In genomic region chr10:4940073-4940428, GRCh38 we compare ENCODE assay signal across 9 cellular contexts. TPM values are rescaled to one million over a fixed set of nuclear protein-coding genes. Genes with fewer than 3 reads are reported as not detected.
DNase-seq lines count a peak whose midpoint lies in the region; ATAC-seq and TF ChIP-seq lines count a peak whose summit lies in the region.
"Not testable (repeated sequence)": the region's sequence is repeated elsewhere in the genome, so short reads cannot be mapped to it uniquely, and the experiment has no call there.
"Had no signal": no experiment of that assay in that cellular context is flagged by ENCODE, and none has a peak within 500 bp of the region (broad histone marks: within the 10 kb centered on the region; RNA-seq: fewer than 3 reads in every experiment).

No MANE protein-coding gene starts in this region.

- not testable (repeated sequence) for H3K4me2 ChIP-seq in trophoblast cell (ENCODE audit: low read length)

- 70% methylated on average over 6 of the region's 6 CpGs for WGBS in liver
- no CpG with 5 or more reads among the region's 6 CpGs for WGBS in trophoblast cell (ENCODE audit: extremely low coverage, insufficient coverage, insufficient read length)

- ATAC-seq in foreskin keratinocyte = peak; percentile 7

- not testable (repeated sequence) for H4K91ac ChIP-seq in trophoblast cell (ENCODE audit: low read depth, low read length)

- not testable (repeated sequence) for H3K4me3 ChIP-seq in epithelial cell of esophagus (ENCODE audit: low read length); liver (ENCODE audit: low read depth in 1 of 3, low read length in 3 of 3); trophoblast cell (ENCODE audit: low read depth, low read length)

- H3K4ac ChIP-seq in trophoblast cell (ENCODE audit: low read depth, low read length) = not testable (repeated sequence)

- H2BK120ac ChIP-seq in trophoblast cell (ENCODE audit: insufficient read depth, low read length, poor library complexity) = not testable (repeated sequence)

- H2AK5ac ChIP-seq in trophoblast cell (ENCODE audit: low read length) = not testable (repeated sequence)

- H4K12ac ChIP-seq in trophoblast cell (ENCODE audit: low read depth, low read length) = not testable (repeated sequence)

- peak overlapping the region; percentile 38 for H3K27ac ChIP-seq in foreskin keratinocyte
- H3K27ac ChIP-seq in liver (ENCODE audit: low read depth in 1 of 2, low read length in 2 of 2) = peak overlapping the region; percentile 78 to 89
- H3K27ac ChIP-seq in trophoblast cell (ENCODE audit: low read depth, low read length) = not testable (repeated sequence)

- not testable (repeated sequence) for H3K9me3 ChIP-seq in liver (ENCODE audit: control insufficient read depth in 4 of 4, low read length in 3 of 4); trophoblast cell (ENCODE audit: insufficient read depth, low read depth, low read length)

- not testable (repeated sequence) for H3K79me2 ChIP-seq in trophoblast cell (ENCODE audit: control insufficient read depth, insufficient read depth, low read length, poor library complexity)

- H3K4me1 ChIP-seq in foreskin keratinocyte (peaks cover 20% of the 10 kb centered on the region), liver (ENCODE audit: control insufficient read depth in 4 of 4, insufficient read depth in 4 of 4, low read length in 3 of 4) (peaks cover 4 to 36% (median 25%) of the 10 kb centered on the region in 4 donors)
- not testable (repeated sequence) for H3K4me1 ChIP-seq in trophoblast cell (ENCODE audit: control insufficient read depth in 1 of 2, insufficient read depth in 2 of 2, low read length in 2 of 2)

- H3K36me3 Mint-ChIP-seq in MCF 10A (ENCODE audit: insufficient read depth, unreplicated experiment) = not testable (repeated sequence)

- in situ Hi-C loops in Caki2 (cut with HindIII; ENCODE audit: low pct_unique_long_range_greater_than_20kb, low sequenced_read_pairs) = not testable (repeated sequence)

- not testable (repeated sequence) for H3K79me1 ChIP-seq in trophoblast cell (ENCODE audit: low read length)

- CTCF ChIA-PET in MCF 10A (lab: Yijun Ruan, JAX) = interaction anchor here (2.4 kb wide), 1 partner anchor 91 kb away, joined by 15 read pairs; no protein-coding TSS in a partner anchor

- not testable (repeated sequence) for TF ChIP-seq CTCF in MCF 10A (IDR thresholded peaks at IDR 0.05; ENCODE audit: unreplicated experiment); epithelial cell of esophagus (IDR thresholded peaks at IDR 0.05; ENCODE audit: insufficient read depth, low read depth, low read length, missing control alignments); foreskin keratinocyte (conservative IDR thresholded peaks at IDR 0.05); liver (IDR thresholded peaks at IDR 0.05; ENCODE audit: low read depth, low read length, missing input control)

- peak overlapping the region in 1 of 2 donors; percentile 36 for H3K9ac ChIP-seq in liver (ENCODE audit: low read depth in 1 of 2, low read length in 2 of 2)
- not testable (repeated sequence) for H3K9ac ChIP-seq in trophoblast cell (ENCODE audit: low read length)

- H3K4me1 Mint-ChIP-seq in MCF 10A (ENCODE audit: insufficient read depth, unreplicated experiment) = peaks cover 66% of the 10 kb centered on the region

- H3K18ac ChIP-seq in trophoblast cell (ENCODE audit: low read length) = not testable (repeated sequence)

- H3K27me3 Mint-ChIP-seq in MCF 10A (ENCODE audit: insufficient read depth, unreplicated experiment) = not testable (repeated sequence)

- H3K9me3 Mint-ChIP-seq in MCF 10A (ENCODE audit: unreplicated experiment) = not testable (repeated sequence)

- H2BK5ac ChIP-seq in trophoblast cell (ENCODE audit: low read depth, low read length, poor library complexity) = not testable (repeated sequence)

- H3K27me3 ChIP-seq in foreskin keratinocyte; liver (ENCODE audit: control insufficient read depth in 4 of 4, insufficient read depth in 4 of 4, low read length in 3 of 4); trophoblast cell (ENCODE audit: insufficient read depth, low read length): not testable (repeated sequence)

- intact Hi-C loops in MCF 10A (cut with micrococcal nuclease) = not testable (repeated sequence)

- POLR2A ChIA-PET in MCF 10A (lab: Yijun Ruan, JAX) = interaction anchor here (0.9 to 1.2 kb wide), 2 partner anchors 8 to 38 kb away, joined by 5 to 6 read pairs; no protein-coding TSS in a partner anchor

- DNase-seq in Caki2 (ENCODE audit: low read depth) (peak; percentile 71), LoVo (ENCODE audit: low spot score) (peak; percentile 37), MCF 10A (ENCODE audit: unreplicated experiment) (peak; percentile 53), epithelial cell of esophagus (ENCODE audit: low read depth) (peak; percentile 65), foreskin keratinocyte (peak in 1 of 2 donors; percentile 61)
- DNase-seq in trophoblast cell = not testable (repeated sequence)

- H3K36me3 ChIP-seq in liver (ENCODE audit: control insufficient read depth in 4 of 4, insufficient read depth in 3 of 4, low read depth in 1 of 4, low read length in 3 of 4); trophoblast cell (ENCODE audit: control insufficient read depth in 1 of 2, insufficient read depth in 2 of 2, low read length in 2 of 2): not testable (repeated sequence)

- H3K27ac Mint-ChIP-seq in MCF 10A (ENCODE audit: low read depth, unreplicated experiment) = peak overlapping the region; percentile 80

- H3K14ac ChIP-seq in trophoblast cell (ENCODE audit: low read length) = not testable (repeated sequence)

- not testable (repeated sequence) for H2AFZ ChIP-seq in trophoblast cell (ENCODE audit: insufficient read depth, low read length, poor library complexity)

- not testable (repeated sequence) for H4K8ac ChIP-seq in trophoblast cell (ENCODE audit: low read depth, low read length)

- H2BK12ac ChIP-seq in trophoblast cell (ENCODE audit: low read length) = peak overlapping the region; percentile 59

- not testable (repeated sequence) for TF ChIP-seq RAD21 in liver (IDR thresholded peaks at IDR 0.05)

- H3K4me3 Mint-ChIP-seq in MCF 10A (ENCODE audit: unreplicated experiment) = peak overlapping the region; percentile 49

- H3K23ac ChIP-seq in trophoblast cell (ENCODE audit: low read length) = not testable (repeated sequence)

- BruUV-seq in MCF 10A (replicated peaks; lab: Mats Ljungman, UMichigan) = not testable (repeated sequence)

RNA-seq across cellular contexts. Expression of gene AKR1C1, which starts 23.2 kb away (rescaled TPM):
- 6,987 and 7,564 TPM in 2 replicates for total RNA-seq in Caki2 (2014; rRNA removed; shearing (Covaris generic); ENCODE audit: low replicate concordance)
- total RNA-seq in MCF 10A (2022) (4.3 and 6.2 TPM in 2 replicates), foreskin keratinocyte (7.6 and 10.6 TPM in 2 replicates), liver (100 to 1,000 TPM; 128 to 131 TPM)
- polyA plus RNA-seq in foreskin keratinocyte (9.0 and 10.2 TPM in 2 replicates), liver (100 to 1,000 TPM; 159 to 540 TPM)
- polyA plus RNA-seq in trophoblast cell (2013) = 2.4 and 3.0 TPM in 2 replicates
- polyA plus RNA-seq: CD8-positive, alpha-beta memory T cell; IgD-negative memory B cell had no signal

Comparison
In these comparisons a context has a peak if more than half of its experiments do, and no peak if none do; other contexts are left out.
1. RNA of gene AKR1C1, which starts 23.2 kb away (total RNA-seq): 6,987 to 7,564 TPM in Caki2; 128 to 131 TPM in liver, 7.6 to 10.6 TPM in foreskin keratinocyte and 4.3 to 6.2 TPM in MCF 10A; every median in the first group is over 10 times any median in the second.